1 cellular context compared by ENCODE assay signal in genomic region chr14:55711171-55711811, GRCh38.
TF ChIP-seq lines count a peak whose summit lies in the region.

No MANE protein-coding gene starts in this region.

TF ChIP-seq in SK-N-SH, 30 proteins besides CTCF, POLR2A, EP300 and RAD21 (continued from another document):
- TF ChIP-seq PBX3 (IDR thresholded peaks at IDR 0.05) (no peak), FOXM1 (IDR thresholded peaks at IDR 0.05; ENCODE audit: low read depth) (no peak), GATA2 (CRISPR knock-in tag; IDR thresholded peaks at IDR 0.05) (no peak), EZH2phosphoT487 (IDR thresholded peaks at IDR 0.05; ENCODE audit: borderline replicate concordance, low read depth) (no peak), GABPA (IDR thresholded peaks at IDR 0.05; ENCODE audit: low read depth) (no peak), POLR2AphosphoS5 (IDR thresholded peaks at IDR 0.05; ENCODE audit: low read depth, low read length) (no peak), TEAD4 (IDR thresholded peaks at IDR 0.05; ENCODE audit: borderline replicate concordance, insufficient read depth) (no peak)
